Comparison of ENCODE assay signal across 8 cellular contexts in genomic region chr16:69424053-69424934, GRCh38. TPM values are rescaled to one million over a fixed set of nuclear protein-coding genes. Genes with fewer than 3 reads are reported as not detected.
DNase-seq lines count a peak whose midpoint lies in the region; ATAC-seq and TF ChIP-seq lines count a peak whose summit lies in the region.

Gene CYB5B, plus strand, starts transcription at chr16:69424619. Its CDS starts 65 bp downstream, at chr16:69424684.

- H3K27ac Mint-ChIP-seq in activated CD4-positive, alpha-beta T cell treated with anti-CD3 and anti-CD28 coated beads, Interleukin-2, amount 10 ng/mL, durations not matched to agents 24 days and 14 days: peak within 1 kb of the TSS; percentile 97

- TF ChIP-seq CTCF in BJ (IDR thresholded peaks at IDR 0.05; ENCODE audit: insufficient read depth, low read depth, low read length) (0 out of 2 replicates have a peak, but pooled peaks have one; percentile 7), coronary artery (IDR thresholded peaks at IDR 0.05) (no peak)

- H3K27me3 Mint-ChIP-seq in activated CD4-positive, alpha-beta T cell treated with anti-CD3 and anti-CD28 coated beads, Interleukin-2, amount 10 ng/mL, durations not matched to agents 24 days and 14 days: no peaks in the 10 kb centered on the region

- H3K4me1 Mint-ChIP-seq in activated CD4-positive, alpha-beta T cell treated with anti-CD3 and anti-CD28 coated beads, Interleukin-2, amount 10 ng/mL, durations not matched to agents 24 days and 14 days: peaks cover 33% of the 10 kb centered on the region

- H3K4me3 Mint-ChIP-seq in activated CD4-positive, alpha-beta T cell treated with anti-CD3 and anti-CD28 coated beads, Interleukin-2, amount 10 ng/mL, durations not matched to agents 24 days and 14 days: peak within 1 kb of the TSS; percentile 100

- peak within 1 kb of the TSS; percentile 68 to 77 for H3K27ac ChIP-seq in coronary artery

- peaks cover 10% of the 10 kb centered on the region for H3K9me3 Mint-ChIP-seq in activated CD4-positive, alpha-beta T cell treated with anti-CD3 and anti-CD28 coated beads, Interleukin-2, amount 10 ng/mL, durations not matched to agents 24 days and 14 days

- ATAC-seq in GM19324 (IDR thresholded peaks at IDR 0.05; ENCODE audit: low FRiP score, unreplicated experiment) (peak; percentile 96), HG03469 (IDR thresholded peaks at IDR 0.05; ENCODE audit: unreplicated experiment) (peak; percentile 95), left colon (peak; percentile 95)

- intact Hi-C loops in activated CD4-positive, alpha-beta T cell treated with anti-CD3 and anti-CD28 coated beads, Interleukin-2, amount 10 ng/mL, durations not matched to agents 24 days and 14 days (cut with micrococcal nuclease): loop anchor here (1.0 to 10.0 kb wide), 6 partner anchors 21 to 330 kb away; partner anchors contain the start of genes COG8, NIP7 and NOB1
- intact Hi-C loops in left colon (cut with DNase I, micrococcal nuclease): no loop called here

- no peaks in the 10 kb centered on the region for H3K27me3 ChIP-seq in BJ (ENCODE audit: control insufficient read depth, insufficient read depth, low read length)

- H3K36me3 Mint-ChIP-seq in activated CD4-positive, alpha-beta T cell treated with anti-CD3 and anti-CD28 coated beads, Interleukin-2, amount 10 ng/mL, durations not matched to agents 24 days and 14 days (ENCODE audit: low read depth): peaks cover 32% of the 10 kb centered on the region

- POLR2A ChIA-PET in BJ (lab: Charles Lee): no interaction called here

- H3K4me3 ChIP-seq in BJ (ENCODE audit: low read depth, low read length) (peak within 1 kb of the TSS; percentile 84), coronary artery (peak within 1 kb of the TSS; percentile 80)

- DNase-seq in BJ (ENCODE audit: low read depth) (peak; percentile 96), NCI-H526 treated with DMSO at 0.1 percent for 48 hours (lab: John Stamatoyannopoulos, UW) (peak; percentile 92), coronary artery (ENCODE audit: low spot score) (peak; percentile 96), left colon (peak; percentile 97)
- DNase-seq in activated CD4-positive, alpha-beta T cell treated with anti-CD3 and anti-CD28 coated beads, Interleukin-2, amount 10 ng/mL, durations not matched to agents 24 days and 14 days: peak; percentile 98
- DNase-seq in stimulated activated CD4-positive, alpha-beta T cell treated with anti-CD3 and anti-CD28 coated beads, Interleukin-1b, Interleukin-23, amount 100 ng/mL, for 48 hours: peak; percentile 97

- CTCF ChIA-PET in BJ (lab: Yijun Ruan, JAX): interaction anchor here (1.1 kb wide), 1 partner anchor 24 kb away, joined by 4 read pairs; no protein-coding TSS in a partner anchor

- 0 out of 2 replicates have a peak, but pooled peaks cover 2% of the 10 kb centered on the region for H3K36me3 ChIP-seq in BJ (ENCODE audit: control insufficient read depth, insufficient read depth, low read length)

RNA-seq across cellular contexts. Expression of gene CYB5B, which starts in this region (rescaled TPM):
- 134 and 196 TPM in 2 replicates for polyA plus RNA-seq in BJ (2011; rRNA removed)
- polyA minus RNA-seq in BJ (2011; rRNA and poly(A)+ RNA removed): 37.4 and 73.2 TPM in 2 replicates
- total RNA-seq in activated CD4-positive, alpha-beta T cell treated with anti-CD3 and anti-CD28 coated beads, Interleukin-2, amount 10 ng/mL, durations not matched to agents 24 days and 14 days: 154 and 166 TPM in 2 replicates
- 100 to 1,000 TPM; 153 to 186 TPM for total RNA-seq in left colon

Comparison
In these comparisons a context has a peak if more than half of its experiments do, and no peak if none do; other contexts are left out.
1. Peak in every context shown above with its lines: DNase-seq, ATAC-seq, H3K4me3 ChIP-seq and H3K27ac ChIP-seq.